In genomic region chr6:166032366-166033171, GRCh38 we compare ENCODE assay signal across 10 cellular contexts.
DNase-seq lines count a peak whose midpoint lies in the region; ATAC-seq, FAIRE-seq and TF ChIP-seq lines count a peak whose summit lies in the region.
"Had no signal": no experiment of that assay in that cellular context is flagged by ENCODE, and none has a peak within 500 bp of the region (broad histone marks: within the 10 kb centered on the region; RNA-seq: fewer than 3 reads in every experiment).

No MANE protein-coding gene starts in this region.

- H3K27me3 Mint-ChIP-seq in activated CD8-positive, alpha-beta T cell treated with anti-CD3 and anti-CD28 coated beads, Interleukin-2, amount 10 ng/mL, durations not matched to agents 7 days and 5 days (ENCODE audit: low read depth) = peaks cover 3% of the 10 kb centered on the region
- H3K27me3 Mint-ChIP-seq: activated naive CD8-positive, alpha-beta T cell had no signal

- no peak for TF ChIP-seq CTCF in D721Med (IDR thresholded peaks at IDR 0.05; ENCODE audit: insufficient read depth, missing control alignments)

- ATAC-seq in GM21367 (IDR thresholded peaks at IDR 0.05; ENCODE audit: unreplicated experiment) (peak; percentile 45), HG02642 (IDR thresholded peaks at IDR 0.05; ENCODE audit: poor library complexity, unreplicated experiment) (no peak)
- peak; percentile 51 for ATAC-seq in activated CD8-positive, alpha-beta T cell treated with anti-CD3 and anti-CD28 coated beads, Interleukin-2, amount 10 ng/mL, durations not matched to agents 7 days and 5 days

- POLR2A ChIA-PET in activated CD8-positive, alpha-beta T cell treated with anti-CD3 and anti-CD28 coated beads, Interleukin-2, amount 10 ng/mL, durations not matched to agents 7 days and 5 days (lab: Charles Lee) = no interaction called here

- H3K79me2 ChIP-seq in ACC112 (ENCODE audit: control insufficient read depth, insufficient read depth, low read length, unreplicated experiment) = no peaks in the 10 kb centered on the region

- no peaks in the 10 kb centered on the region for H3K4me1 Mint-ChIP-seq in activated CD8-positive, alpha-beta T cell treated with anti-CD3 and anti-CD28 coated beads, Interleukin-2, amount 10 ng/mL, durations not matched to agents 7 days and 5 days (ENCODE audit: low read depth)

- H3K27ac ChIP-seq in ACC112 (ENCODE audit: low read depth, low read length) = peak overlapping the region; percentile 75
- no peak overlapping the region for H3K27ac ChIP-seq in substantia nigra (ENCODE audit: low read depth, low read length, poor library complexity, severe bottlenecking)

- no peak overlapping the region for H3K4me3 Mint-ChIP-seq in activated CD8-positive, alpha-beta T cell treated with anti-CD3 and anti-CD28 coated beads, Interleukin-2, amount 10 ng/mL, durations not matched to agents 7 days and 5 days
- H3K4me3 Mint-ChIP-seq: activated naive CD8-positive, alpha-beta T cell had no signal

- no peaks in the 10 kb centered on the region for H3K36me3 Mint-ChIP-seq in activated CD8-positive, alpha-beta T cell treated with anti-CD3 and anti-CD28 coated beads, Interleukin-2, amount 10 ng/mL, durations not matched to agents 7 days and 5 days (ENCODE audit: low read depth)
- H3K36me3 Mint-ChIP-seq: activated naive CD8-positive, alpha-beta T cell had no signal

- no peaks in the 10 kb centered on the region for H3K27me3 ChIP-seq in ACC112 (ENCODE audit: insufficient read depth, low read length)

- no peak overlapping the region for H3K4me3 ChIP-seq in ACC112 (ENCODE audit: low read depth, low read length)

- CTCF ChIA-PET in activated CD8-positive, alpha-beta T cell treated with anti-CD3 and anti-CD28 coated beads, Interleukin-2, amount 10 ng/mL, durations not matched to agents 7 days and 5 days (lab: Charles Lee) = interaction anchor here (1.3 kb wide), 1 partner anchor 74 kb away, joined by 3 read pairs; no protein-coding TSS in a partner anchor

- H3K27ac Mint-ChIP-seq in activated CD8-positive, alpha-beta T cell treated with anti-CD3 and anti-CD28 coated beads, Interleukin-2, amount 10 ng/mL, durations not matched to agents 7 days and 5 days = no peak overlapping the region
- H3K27ac Mint-ChIP-seq: activated naive CD8-positive, alpha-beta T cell had no signal

- peak overlapping the region; percentile 91 for H2AFZ ChIP-seq in ACC112 (ENCODE audit: low read length, unreplicated experiment)

- no peaks in the 10 kb centered on the region for H3K9me3 Mint-ChIP-seq in activated CD8-positive, alpha-beta T cell treated with anti-CD3 and anti-CD28 coated beads, Interleukin-2, amount 10 ng/mL, durations not matched to agents 7 days and 5 days (ENCODE audit: insufficient read depth)

- H3K36me3 ChIP-seq in ACC112 (ENCODE audit: insufficient read depth, low read length) = no peaks in the 10 kb centered on the region

- DNase-seq in activated CD8-positive, alpha-beta T cell treated with anti-CD3 and anti-CD28 coated beads, Interleukin-2, amount 10 ng/mL, durations not matched to agents 7 days and 5 days = no peak
- DNase-seq in kidney tubule cell (ENCODE audit: low spot score) (peak; percentile 79), NOMO-1 treated with DMSO at 0.1 percent for 48 hours (lab: John Stamatoyannopoulos, UW; ENCODE audit: unreplicated experiment) (no peak), substantia nigra (lab: John Stamatoyannopoulos, UW) (no peak), D721Med (ENCODE audit: insufficient read length, low spot score) (no peak)
- DNase-seq: posterior cingulate gyrus had no signal

- peaks cover 43% of the 10 kb centered on the region for H3K4me1 ChIP-seq in ACC112 (ENCODE audit: control insufficient read depth, insufficient read depth, low read length, unreplicated experiment)

- FAIRE-seq in D721Med (lab: Jason Lieb, UNC) = no peak
